25 cellular contexts compared by ENCODE assay signal in the genomic region with DNA sequence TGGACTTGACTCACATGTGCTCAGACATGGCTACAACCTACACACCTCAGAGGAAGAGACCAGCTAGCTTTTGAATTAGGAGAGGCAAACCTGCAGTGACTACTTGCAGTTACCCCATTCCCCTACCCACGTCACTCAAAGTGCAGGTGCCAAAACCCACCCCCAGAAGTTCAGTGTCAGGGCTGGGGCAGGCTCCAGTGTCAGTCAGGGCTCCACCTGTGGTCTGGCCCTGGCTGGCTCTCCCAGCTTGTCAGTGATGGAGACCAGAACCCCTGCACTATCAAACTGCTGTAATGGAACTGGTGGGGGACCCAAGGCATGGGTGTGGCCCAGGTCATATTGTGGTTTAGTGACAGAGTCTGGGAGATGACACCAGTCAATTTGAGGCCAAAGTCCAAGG.
"Had no signal": no experiment of that assay in that cellular context is flagged by ENCODE, and none has a peak within 500 bp of the region (broad histone marks: within the 10 kb centered on the region; RNA-seq: fewer than 3 reads in every experiment).

No MANE protein-coding gene starts in this region.

- H3K4me1 ChIP-seq: adrenal gland, ascending aorta, heart right ventricle, lower lobe of right lung, thyroid gland, vagina had no signal

- H3K36me3 ChIP-seq: adrenal gland, brain microvascular endothelial cell, lower lobe of right lung, thyroid gland, vagina had no signal

- DNase-seq: activated CD4-positive, alpha-beta T cell treated with anti-CD3 and anti-CD28 coated beads, Interleukin-2, amount 50 U/mL, for 1 hour; activated gamma-delta T cell treated with Interleukin-2 at 50 U/mL for 16 hours; brain microvascular endothelial cell; cortex of kidney; heart right ventricle; lower lobe of right lung; mesendoderm; mucosa of descending colon; occipital lobe; retina; SK-N-SH; stimulated activated CD4-positive, alpha-beta T cell treated with anti-CD3 and anti-CD28 coated beads, Interleukin-4, amount 100 ng/mL, for 24 hours; stimulated activated naive CD8-positive, alpha-beta T cell treated with anti-CD3 and anti-CD28 coated beads, Interleukin-15, Interleukin-2, amounts not matched to agents 100 U/mL and 50 U/mL, for 24 hours; T-helper 2 cell; thyroid gland had no signal

- H3K4me2 ChIP-seq: SK-N-SH had no signal

- H3K27me3 Mint-ChIP-seq: activated naive CD8-positive, alpha-beta T cell; progenitor cell of endocrine pancreas had no signal

- H3K9me3 ChIP-seq: adrenal gland, ascending aorta, heart right ventricle, lower lobe of right lung, mucosa of descending colon, SK-N-SH, thyroid gland, vagina had no signal

- H3K4me3 Mint-ChIP-seq: activated naive CD8-positive, alpha-beta T cell; central memory CD8-positive, alpha-beta T cell; neural crest cell had no signal

- FAIRE-seq: endometrium, keratinocyte had no signal

- H3K27ac Mint-ChIP-seq: activated naive CD8-positive, alpha-beta T cell; progenitor cell of endocrine pancreas had no signal

- H3K27ac ChIP-seq: adrenal gland, ascending aorta, brain microvascular endothelial cell, heart right ventricle, lower lobe of right lung, thyroid gland, vagina had no signal

- H3K36me3 Mint-ChIP-seq: activated naive CD8-positive, alpha-beta T cell had no signal

- H3K4me1 Mint-ChIP-seq: central memory CD8-positive, alpha-beta T cell had no signal

- ATAC-seq: activated CD4-positive, CD25-positive, alpha-beta regulatory T cell treated with anti-CD3 and anti-CD28 coated beads, Interleukin-2, amount 50 U/mL, for 24 hours; heart right ventricle; lower lobe of right lung; mucosa of descending colon; stimulated activated naive CD8-positive, alpha-beta T cell treated with anti-CD3 and anti-CD28 coated beads, Interleukin-15, Interleukin-2, amounts not matched to agents 100 U/mL and 50 U/mL, for 24 hours had no signal

- H3K4me3 ChIP-seq: adrenal gland, ascending aorta, heart right ventricle, lower lobe of right lung, mucosa of descending colon, thyroid gland, vagina had no signal

- H3K9ac ChIP-seq: SK-N-SH had no signal

- H3K9me3 Mint-ChIP-seq: central memory CD8-positive, alpha-beta T cell; neural crest cell had no signal

- H3K27me3 ChIP-seq: adrenal gland, ascending aorta, brain microvascular endothelial cell, heart right ventricle, thyroid gland, vagina had no signal
